ENCODE assay signal across 14 cellular contexts in the genomic region with DNA sequence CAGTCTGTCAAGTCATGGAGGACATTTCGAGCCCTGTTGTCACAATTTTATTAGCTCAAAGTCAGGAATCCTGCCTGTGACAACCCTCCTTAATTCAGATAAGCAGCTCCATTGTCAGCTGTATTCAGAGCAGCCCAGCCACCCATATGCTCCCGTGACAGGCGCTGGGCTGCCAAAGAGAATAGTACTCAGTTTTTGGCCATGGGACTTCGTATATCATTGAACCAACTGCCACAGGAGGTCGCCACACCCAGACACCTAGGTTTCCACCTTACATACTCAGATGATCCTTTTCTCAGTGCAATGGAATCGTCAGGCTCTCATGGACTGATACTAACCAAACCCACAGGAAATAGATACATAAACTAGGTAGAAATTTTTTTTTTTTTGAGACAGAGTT.
DNase-seq lines count a peak whose midpoint lies in the region; ATAC-seq, FAIRE-seq and TF ChIP-seq lines count a peak whose summit lies in the region.
"Had no signal": no experiment of that assay in that cellular context is flagged by ENCODE, and none has a peak within 500 bp of the region (broad histone marks: within the 10 kb centered on the region; RNA-seq: fewer than 3 reads in every experiment).

No MANE protein-coding gene starts in this region.

- H3K9me3 ChIP-seq in H9 (ENCODE audit: control insufficient read depth, low read depth, low read length) = no peaks in the 10 kb centered on the region
- no peaks in the 10 kb centered on the region; a peak in 1 of 4 replicates for H3K9me3 ChIP-seq in H1 (ENCODE audit: insufficient read depth in 2 of 2, low read depth in 1 of 2, low read length in 1 of 2)

- H4K91ac ChIP-seq in H9 (ENCODE audit: insufficient read length, low read depth, low read length) (no peak overlapping the region), H1 (replicated peaks; ENCODE audit: insufficient read length, low read length) (no peak overlapping the region)

- H4K8ac ChIP-seq in H9 (replicated peaks; ENCODE audit: insufficient read length, low read depth, low read length) = no peak overlapping the region
- H4K8ac ChIP-seq in H1 (ENCODE audit: extremely low read depth, insufficient read depth, low read length) = no peak overlapping the region
- H4K8ac ChIP-seq in mesendoderm (ENCODE audit: low read depth, low read length) = no peak overlapping the region

- H2BK20ac ChIP-seq in H9 (ENCODE audit: low read depth, low read length, poor library complexity, severe bottlenecking) (no peak overlapping the region), H1 (ENCODE audit: low read length) (no peak overlapping the region)

- no peak overlapping the region for H2BK12ac ChIP-seq in H9 (ENCODE audit: insufficient read length, low read depth, low read length)
- H2BK12ac ChIP-seq in H1 (ENCODE audit: low read depth, low read length) = no peak overlapping the region

- POLR2A ChIA-PET in H1 (lab: Charles Lee; ENCODE audit: partially characterized antibody) = no interaction called here

- CTCF ChIA-PET in H1 (lab: Charles Lee; ENCODE audit: partially characterized antibody) = interaction anchor here (0.6 to 10.2 kb wide), 8 partner anchors 11 to 180 kb away, joined by 3 to 97 read pairs (median 3); no protein-coding TSS in a partner anchor

- H3K4ac ChIP-seq in H9 (ENCODE audit: low read depth, low read length) = no peak overlapping the region
- no peak overlapping the region for H3K4ac ChIP-seq in H1 (replicated peaks; ENCODE audit: insufficient read length, low read depth, low read length)
- no peak overlapping the region for H3K4ac ChIP-seq in mesendoderm (ENCODE audit: low read depth, low read length)

- no peak for ATAC-seq in GM21723 (IDR thresholded peaks at IDR 0.05; ENCODE audit: unreplicated experiment)

- no peak overlapping the region for H3K4me3 Mint-ChIP-seq in H9
- H3K4me3 Mint-ChIP-seq: CD4-positive, CD25-positive, alpha-beta regulatory T cell had no signal

- H3K9ac ChIP-seq in H9 (ENCODE audit: extremely low read depth, insufficient read length, low read length) = no peak overlapping the region
- no peak overlapping the region for H3K9ac ChIP-seq in H1 (replicated peaks in 1 of 4; ENCODE audit: extremely low read depth in 1 of 4, low read depth in 3 of 4, low read length in 3 of 4)
- H3K9ac ChIP-seq in mesendoderm (ENCODE audit: low read length) = no peak overlapping the region
- H3K9ac ChIP-seq: BLaER1 treated with 17β-estradiol and CSF1 and Interleukin-3, amounts not matched to agents 10 nM and 100 nM had no signal

- H2BK15ac ChIP-seq in H9 (ENCODE audit: low read depth, low read length) (no peak overlapping the region), H1 (ENCODE audit: low read length) (no peak overlapping the region), mesendoderm (replicated peaks; ENCODE audit: low read depth) (no peak overlapping the region)

- peak overlapping the region in 1 of 3 experiments; percentile 61; a peak in 1 of 7 replicates for H3K27ac Mint-ChIP-seq in H9
- H3K27ac Mint-ChIP-seq: CD4-positive, CD25-positive, alpha-beta regulatory T cell had no signal

- H3K4me2 ChIP-seq in H9 (ENCODE audit: insufficient read depth, insufficient read length, low read length) = no peak overlapping the region
- no peak overlapping the region for H3K4me2 ChIP-seq in H1 (ENCODE audit: insufficient read depth in 1 of 2, low read depth in 2 of 2, low read length in 2 of 2)
- H3K4me2 ChIP-seq in mesendoderm (ENCODE audit: low read length) = no peak overlapping the region
- H3K4me2 ChIP-seq: BLaER1 treated with 17β-estradiol and CSF1 and Interleukin-3, amounts not matched to agents 10 nM and 100 nM had no signal

- H3K27ac ChIP-seq in H9 (ENCODE audit: insufficient read length, low read depth, low read length) (no peak overlapping the region), H1 (ENCODE audit: low read depth, low read length) (no peak overlapping the region), mesendoderm (ENCODE audit: low read depth, low read length) (no peak overlapping the region)
- H3K27ac ChIP-seq: BLaER1 treated with 17β-estradiol and CSF1 and Interleukin-3, amounts not matched to agents 10 nM and 100 nM had no signal

- H3K4me3 ChIP-seq in H1 (ENCODE audit: extremely low read depth in 1 of 4, insufficient read depth in 2 of 4, low read depth in 3 of 4, low read length in 4 of 4) (no peak overlapping the region), mesendoderm (ENCODE audit: low read length) (no peak overlapping the region)
- H3K4me3 ChIP-seq: BLaER1 treated with 17β-estradiol and CSF1 and Interleukin-3, amounts not matched to agents 10 nM and 100 nM had no signal

- peak; percentile 17 to 23; a peak in 2 of 4 replicates for TF ChIP-seq RAD21 in H1 (IDR thresholded peaks at IDR 0.05 in 1 of 2, conservative IDR thresholded peaks at IDR 0.05 in 1 of 2; ENCODE audit: low read depth in 2 of 2, low read length in 2 of 2)

- H3K4me1 ChIP-seq in H9 (ENCODE audit: insufficient read depth, low read length) (no peaks in the 10 kb centered on the region), H1 (replicated peaks in 1 of 4; ENCODE audit: control insufficient read depth in 3 of 4, insufficient read depth in 4 of 4, low read length in 3 of 4) (no peaks in the 10 kb centered on the region), mesendoderm (ENCODE audit: control insufficient read depth, low read depth, low read length) (no peaks in the 10 kb centered on the region)

- no peaks in the 10 kb centered on the region for H3K27me3 ChIP-seq in H9 (ENCODE audit: insufficient read depth, low read length)
- no peaks in the 10 kb centered on the region for H3K27me3 ChIP-seq in H1 (replicated peaks in 1 of 4; ENCODE audit: control insufficient read depth in 3 of 4, extremely low read depth in 1 of 4, insufficient read depth in 3 of 4, low read length in 3 of 4)
- no peaks in the 10 kb centered on the region for H3K27me3 ChIP-seq in mesendoderm (ENCODE audit: insufficient read depth, low read length, poor library complexity)
- H3K27me3 ChIP-seq: BLaER1 treated with 17β-estradiol and CSF1 and Interleukin-3, amounts not matched to agents 10 nM and 100 nM had no signal

- DNase-seq in ELF-1 (ENCODE audit: low read depth, low spot score) (peak; percentile 17), H9 (no peak), H1 (ENCODE audit: low read depth in 1 of 2, low spot score in 2 of 2) (no peak), mesendoderm (peak; percentile 37), AG08396 (ENCODE audit: low spot score) (no peak), A172 (ENCODE audit: low spot score) (no peak)
- DNase-seq: CD4-positive, CD25-positive, alpha-beta regulatory T cell; DMS53; H7; IMR-90; KBM-7 had no signal

- TF ChIP-seq CTCF in H9 (conservative IDR thresholded peaks at IDR 0.05) = peak; percentile 29; the same call in 2 of the 3 replicates
- TF ChIP-seq CTCF in H1 (IDR thresholded peaks at IDR 0.05; ENCODE audit: control extremely low read depth in 1 of 3, insufficient read depth in 1 of 3, low read depth in 1 of 3, low read length in 3 of 3) = no peak; a peak in 1 of 4 replicates

- peaks cover 7 to 8% of the 10 kb centered on the region in 2 experiments for H3K9me3 Mint-ChIP-seq in H9

- peaks cover 13 to 55% (median 34%) of the 10 kb centered on the region in 3 experiments for H3K36me3 Mint-ChIP-seq in H9 (ENCODE audit: insufficient read depth in 1 of 3, low read depth in 3 of 3)

- FAIRE-seq in H1 (lab: Jason Lieb, UNC) = no peak
- FAIRE-seq: GM18507 had no signal

- H4K5ac ChIP-seq in H9 (ENCODE audit: insufficient read length, low read depth, low read length) (no peak overlapping the region), H1 (ENCODE audit: insufficient read length, low read depth, low read length) (no peak overlapping the region), mesendoderm (ENCODE audit: low read length) (no peak overlapping the region)

- no peak overlapping the region for H3K18ac ChIP-seq in H9 (ENCODE audit: insufficient read length, low read depth, low read length)
- no peak overlapping the region for H3K18ac ChIP-seq in H1 (ENCODE audit: extremely low read depth, low read length)
- H3K18ac ChIP-seq in mesendoderm (ENCODE audit: low read length) = no peak overlapping the region

- no peak overlapping the region for H2BK120ac ChIP-seq in H9 (ENCODE audit: low read depth, low read length, poor library complexity, severe bottlenecking)
- no peak overlapping the region for H2BK120ac ChIP-seq in H1 (replicated peaks; ENCODE audit: low read depth, low read length)
- H2BK120ac ChIP-seq in mesendoderm (ENCODE audit: low read depth, low read length) = no peak overlapping the region

- no peaks in the 10 kb centered on the region for H3K27me3 Mint-ChIP-seq in H9 (ENCODE audit: low read depth)

- H2BK5ac ChIP-seq in H9 (ENCODE audit: insufficient read length, low read length) = no peak overlapping the region
- H2BK5ac ChIP-seq in H1 (ENCODE audit: low read depth, low read length) = no peak overlapping the region
- no peak overlapping the region for H2BK5ac ChIP-seq in mesendoderm (ENCODE audit: low read length)

- H2AK5ac ChIP-seq in H9 (ENCODE audit: insufficient read length, low read length) (no peak overlapping the region), H1 (ENCODE audit: low read depth, low read length) (no peak overlapping the region), mesendoderm (ENCODE audit: low read length) (no peak overlapping the region)

- no peak overlapping the region for H2AFZ ChIP-seq in H9 (ENCODE audit: low read length)
- H2AFZ ChIP-seq in H1 (ENCODE audit: low read length) = no peak overlapping the region

- H3K14ac ChIP-seq in H9 (ENCODE audit: insufficient read depth, low read length) = no peak overlapping the region
- H3K14ac ChIP-seq in H1 (ENCODE audit: insufficient read length) = no peak overlapping the region

- H3K23ac ChIP-seq in H9 (ENCODE audit: insufficient read length, low read depth, low read length) = no peak overlapping the region
- no peak overlapping the region for H3K23ac ChIP-seq in H1 (ENCODE audit: insufficient read length)
- H3K23ac ChIP-seq in mesendoderm (ENCODE audit: low read length) = no peak overlapping the region

- H4K20me1 ChIP-seq in H9 (ENCODE audit: control insufficient read depth, insufficient read depth, insufficient read length) (no peaks in the 10 kb centered on the region), H1 (replicated peaks in 1 of 2; ENCODE audit: control insufficient read depth in 1 of 2, insufficient read depth in 2 of 2, low read length in 2 of 2) (peaks cover 0 to 2% of the 10 kb centered on the region in 2 experiments)
- H4K20me1 ChIP-seq: BLaER1 treated with 17β-estradiol and CSF1 and Interleukin-3, amounts not matched to agents 10 nM and 100 nM had no signal

- H3K56ac ChIP-seq in H9 (ENCODE audit: insufficient read length, low read depth, low read length) (no peak overlapping the region), H1 (replicated peaks; ENCODE audit: insufficient read length, low read depth, low read length) (no peak overlapping the region), mesendoderm (ENCODE audit: low read length) (no peak overlapping the region)

- H3K79me2 ChIP-seq in H9 (ENCODE audit: insufficient read depth, low read length) (no peaks in the 10 kb centered on the region), H1 (ENCODE audit: control insufficient read depth in 1 of 2, insufficient read depth in 2 of 2, low read length in 2 of 2) (no peaks in the 10 kb centered on the region), mesendoderm (ENCODE audit: control insufficient read depth, insufficient read depth, low read length) (no peaks in the 10 kb centered on the region)

- no peak for TF ChIP-seq POLR2A in H1 (IDR thresholded peaks at IDR 0.05; ENCODE audit: control extremely low read depth in 1 of 2, low read depth in 2 of 2, low read length in 2 of 2)

- H3K36me3 ChIP-seq in H1 (ENCODE audit: control insufficient read depth in 2 of 4, insufficient read depth in 4 of 4, low read length in 3 of 4) = peaks cover 0 to 9% (median 0%) of the 10 kb centered on the region in 4 experiments; a peak in 5 of 8 replicates
- no peaks in the 10 kb centered on the region for H3K36me3 ChIP-seq in mesendoderm (ENCODE audit: control insufficient read depth, insufficient read depth, low read length)

- H3K79me1 ChIP-seq in H9 (ENCODE audit: insufficient read depth, low read depth, low read length, poor library complexity, severe bottlenecking) = no peaks in the 10 kb centered on the region
- no peaks in the 10 kb centered on the region for H3K79me1 ChIP-seq in H1 (ENCODE audit: low read depth, low read length)
- no peaks in the 10 kb centered on the region for H3K79me1 ChIP-seq in mesendoderm (ENCODE audit: low read length)

- WGBS in H9 (ENCODE audit: extremely low coverage, insufficient read length, low lambda C conversion rate) = no CpG with 5 or more reads among the region's 6 CpGs
- WGBS in H1 (ENCODE audit: extremely low coverage in 1 of 2, insufficient coverage in 1 of 2, insufficient read length in 1 of 2, insufficient replicate concordance in 2 of 2, low coverage in 1 of 2, low lambda C conversion rate in 2 of 2, missing lambda C conversion rate in 1 of 2), 2 experiments = 89% methylated on average over 6 of the region's 6 CpGs; no CpG with 5 or more reads in 1 of the 2 experiments
- WGBS in mesendoderm (ENCODE audit: extremely low coverage, insufficient coverage, low lambda C conversion rate) = no CpG with 5 or more reads among the region's 6 CpGs

- no peaks in the 10 kb centered on the region for H3K4me1 Mint-ChIP-seq in H9

- no peak for TF ChIP-seq EP300 in H1 (IDR thresholded peaks at IDR 0.05; ENCODE audit: borderline replicate concordance in 1 of 2, low read depth in 2 of 2, low read length in 2 of 2)

- no peaks in the 10 kb centered on the region for H3K23me2 ChIP-seq in H9 (ENCODE audit: insufficient read length, low read depth, low read length, poor library complexity, severe bottlenecking)
- no peaks in the 10 kb centered on the region for H3K23me2 ChIP-seq in H1 (ENCODE audit: low read depth, low read length)

- H3T11ph ChIP-seq in H9 (ENCODE audit: low read length) = no peak overlapping the region

Comparison
In these comparisons a context has a peak if more than half of its experiments do, and no peak if none do; other contexts are left out.
1. DNase-seq: peak in ELF-1 (single experiment) and mesendoderm (single experiment); none in H9 (single experiment), H1 (0 of 2), AG08396 (single experiment) and A172 (single experiment).